8 cellular contexts compared by ENCODE assay signal in the genomic region with DNA sequence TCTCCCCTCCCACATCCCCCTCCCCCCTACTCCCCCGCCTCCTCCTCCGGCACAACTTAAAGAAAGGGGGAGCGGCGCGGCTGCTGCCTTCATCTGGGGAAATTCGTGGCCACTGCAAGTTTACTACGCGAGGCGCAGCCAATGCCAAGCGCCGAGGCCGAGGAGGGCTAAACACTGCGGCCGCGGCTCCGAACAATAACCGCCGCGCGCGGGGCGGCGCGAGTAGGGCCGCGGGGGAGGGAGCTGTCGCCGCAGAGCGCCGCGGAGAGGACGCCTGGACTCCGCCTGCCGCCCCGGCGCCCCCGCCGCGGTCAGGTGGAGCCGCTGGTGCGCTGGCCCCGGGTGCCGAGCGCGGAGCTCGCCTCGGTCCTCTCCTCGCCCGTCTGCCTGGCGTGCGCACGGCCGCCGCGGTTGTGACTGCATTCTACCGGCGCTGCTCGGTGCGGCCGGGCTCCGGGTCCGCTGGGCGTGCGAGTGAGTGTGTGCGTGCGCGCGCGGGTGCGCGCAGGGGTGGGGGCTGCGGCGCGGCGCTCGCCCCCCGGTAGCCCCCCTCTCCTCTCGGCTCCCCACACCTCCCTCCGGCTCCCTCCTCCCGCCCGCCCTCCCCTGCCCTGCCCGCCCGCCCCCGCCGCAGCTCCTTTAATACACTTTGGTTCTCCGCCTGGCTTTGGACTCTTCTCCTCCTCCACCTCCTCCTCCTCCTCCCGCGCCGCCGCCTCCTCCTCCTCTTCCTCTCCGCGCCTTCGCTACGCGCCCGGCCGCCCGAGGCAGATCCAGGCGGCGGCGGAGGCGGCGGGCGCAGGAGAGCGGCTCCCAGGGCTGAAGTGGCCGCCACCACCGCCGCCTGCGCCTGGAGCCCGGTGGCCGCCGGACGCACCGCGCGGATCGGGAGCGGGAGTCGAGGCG. TPM values are rescaled to one million over a fixed set of nuclear protein-coding genes. Genes with fewer than 3 reads are reported as not detected.
DNase-seq lines count a peak whose midpoint lies in the region; ATAC-seq, FAIRE-seq and TF ChIP-seq lines count a peak whose summit lies in the region.

ZIC2 (plus strand) TSS at position 670 of the 906 bp plus-strand sequence. CDS start 281 bp downstream, outside the sequence.

- FAIRE-seq in D721Med (lab: Jason Lieb, UNC) = no peak

- intact Hi-C loops in CD4-positive, alpha-beta T cell (cut with DNase I, micrococcal nuclease) = no loop called here

- POLR2A ChIA-PET in CD4-positive, alpha-beta T cell (lab: Charles Lee) = interaction anchor here (0.6 to 3.0 kb wide), 5 partner anchors 7 to 513 kb away, joined by 3 to 15 read pairs (median 4); no protein-coding TSS in a partner anchor
- POLR2A ChIA-PET in HEK293T (lab: Yijun Ruan, JAX) = interaction anchor here (0.6 to 3.9 kb wide), 11 partner anchors 9 to 254 kb away, joined by 3 to 66 read pairs (median 6); partner anchors contain the start of genes PCCA and ZIC5

- no peak within 1 kb of the TSS for H3K27ac ChIP-seq in CD4-positive, alpha-beta T cell (ENCODE audit: low read depth, low read length)
- peak within 1 kb of the TSS; percentile 83 for H3K27ac ChIP-seq in cingulate gyrus (ENCODE audit: low read depth, low read length)

- H3K9me3 Mint-ChIP-seq in CD4-positive, alpha-beta T cell = peaks cover 6% of the 10 kb centered on the region

- H3K27me3 ChIP-seq in CD4-positive, alpha-beta T cell (ENCODE audit: control insufficient read depth, insufficient read depth, low read length) = peaks cover 89% of the 10 kb centered on the region

- H3K4me3 Mint-ChIP-seq in CD4-positive, alpha-beta T cell = peak within 1 kb of the TSS; percentile 73

- peak within 1 kb of the TSS; percentile 76 for H3K27ac Mint-ChIP-seq in CD4-positive, alpha-beta T cell

- TF ChIP-seq CTCF in CD4-positive, alpha-beta T cell (IDR thresholded peaks at IDR 0.05) = no peak
- no peak for TF ChIP-seq CTCF in D721Med (IDR thresholded peaks at IDR 0.05; ENCODE audit: insufficient read depth, missing control alignments)

- ATAC-seq in CD4-positive, alpha-beta T cell (ENCODE audit: poor library complexity) = no peak
- ATAC-seq in GM19351 (IDR thresholded peaks at IDR 0.05; ENCODE audit: unreplicated experiment) (no peak), GM19455 (IDR thresholded peaks at IDR 0.05; ENCODE audit: unreplicated experiment) (no peak)

- H3K9me3 ChIP-seq in CD4-positive, alpha-beta T cell (ENCODE audit: control insufficient read depth, low read length) = peaks cover 39% of the 10 kb centered on the region

- CTCF ChIA-PET in CD4-positive, alpha-beta T cell (lab: Charles Lee) = interaction anchor here (1.1 kb wide), 1 partner anchor 325 kb away, joined by 4 read pairs; no protein-coding TSS in a partner anchor
- CTCF ChIA-PET in HEK293T (lab: Yijun Ruan, JAX) = interaction anchor here (0.8 kb wide), 1 partner anchor 11 kb away, joined by 3 read pairs; no protein-coding TSS in a partner anchor

- H3K36me3 Mint-ChIP-seq in CD4-positive, alpha-beta T cell (ENCODE audit: low read depth) = peaks cover 6% of the 10 kb centered on the region

- H3K4me1 Mint-ChIP-seq in CD4-positive, alpha-beta T cell (ENCODE audit: low read depth) = peaks cover 13% of the 10 kb centered on the region

- DNase-seq in CD4-positive, alpha-beta T cell = no peak
- DNase-seq in HEK293T (ENCODE audit: extremely low spot score) (peak; percentile 50), RKO (ENCODE audit: low spot score) (peak; percentile 74), lung microvascular endothelial cell (ENCODE audit: low read depth in 2 of 2) (peak; percentile 36 to 65), D721Med (ENCODE audit: insufficient read length, low spot score) (no peak)

- H3K27me3 Mint-ChIP-seq in CD4-positive, alpha-beta T cell = peaks cover 68% of the 10 kb centered on the region

TF ChIP-seq in HEK293T, 16 proteins besides CTCF, POLR2A, EP300 and RAD21:
- TF ChIP-seq ARNT (IDR thresholded peaks at IDR 0.05) (peak; percentile 57; the same call in 1 of the 2 replicates), LEF1 (IDR thresholded peaks at IDR 0.05; ENCODE audit: borderline replicate concordance) (peak; percentile 76; the same call in 1 of the 2 replicates), BHLHE40 (IDR thresholded peaks at IDR 0.05; ENCODE audit: borderline replicate concordance) (no peak)

RNA-seq across cellular contexts. Expression of gene ZIC2, which starts in this region (rescaled TPM):
- not detected for total RNA-seq in CD4-positive, alpha-beta T cell
- total RNA-seq in lung microvascular endothelial cell = under 0.01 and 0.20 TPM in 2 replicates

Comparison
In these comparisons a context has a peak if more than half of its experiments do, and no peak if none do; other contexts are left out.
1. Peak in DNase-seq in lung microvascular endothelial cell; RNA of the gene not detected or under 1 TPM.
2. DNase-seq: peak in HEK293T (single experiment) and RKO (single experiment); none in CD4-positive, alpha-beta T cell (0 of 10) and D721Med (single experiment).